8 cellular contexts compared by ENCODE assay signal in genomic region chr11:65421204-65422103, GRCh38. TPM values are rescaled to one million over a fixed set of nuclear protein-coding genes. Genes with fewer than 3 reads are reported as not detected.
A peak's percentile ranks its signal among the peaks of the same experiment; 100 is the strongest.
DNase-seq lines count a peak whose midpoint lies in the region; ATAC-seq, FAIRE-seq and TF ChIP-seq lines count a peak whose summit lies in the region.

No MANE protein-coding gene starts in this region.

- H3K27me3 ChIP-seq in keratinocyte (ENCODE audit: control insufficient read depth, extremely low read depth, insufficient read depth, low read length) = no peaks in the 10 kb centered on the region

- H3K4me1 ChIP-seq in keratinocyte (ENCODE audit: control insufficient read depth, extremely low read depth, insufficient read depth, low read length) = peaks cover 51% of the 10 kb centered on the region

- H3K9ac ChIP-seq in keratinocyte (ENCODE audit: control insufficient read depth, extremely low read depth, insufficient read depth, low read length) = peak overlapping the region; percentile 100

- peak; percentile 58 for FAIRE-seq in keratinocyte (lab: Jason Lieb, UNC)

- H2AFZ ChIP-seq in keratinocyte (ENCODE audit: control insufficient read depth, low read length) = no peak overlapping the region

- dilution Hi-C loops in keratinocyte (cut with MboI; ENCODE audit: extremely low pct_ligation_motif_present, low sequenced_read_pairs) = no loop called here

- peak; percentile 47 to 50 for ATAC-seq in activated CD4-positive, CD25-positive, alpha-beta regulatory T cell treated with anti-CD3 and anti-CD28 coated beads, Interleukin-2, amount 50 U/mL, for 24 hours
- no peak for ATAC-seq in GM18868 (IDR thresholded peaks at IDR 0.05; ENCODE audit: unreplicated experiment)

- peaks cover 0 to 22% of the 10 kb centered on the region in 2 experiments for H3K36me3 ChIP-seq in keratinocyte (ENCODE audit: control insufficient read depth in 2 of 2, extremely low read depth in 1 of 2, insufficient read depth in 2 of 2, low read length in 2 of 2)

- no peaks in the 10 kb centered on the region for H3K9me3 ChIP-seq in keratinocyte (ENCODE audit: control insufficient read depth, low read depth, low read length)

- peak overlapping the region; percentile 96 for H3K4me2 ChIP-seq in keratinocyte (ENCODE audit: control insufficient read depth, extremely low read depth, insufficient read depth, low read depth, low read length)

- TF ChIP-seq CTCF in 22Rv1 (IDR thresholded peaks at IDR 0.05) (no peak), keratinocyte (optimal IDR thresholded peaks at IDR 0.05 in 1 of 3, IDR thresholded peaks at IDR 0.05 in 1 of 3, conservative IDR thresholded peaks at IDR 0.05 in 1 of 3; ENCODE audit: extremely low read depth in 1 of 3, insufficient read depth in 2 of 3, low read length in 3 of 3) (no peak)

- DNase-seq in NCI-H345 (lab: John Stamatoyannopoulos, UW) = peak; percentile 79
- peak; percentile 88 for DNase-seq in central memory CD4-positive, alpha-beta T cell
- DNase-seq in keratinocyte (ENCODE audit: low read depth, low spot score) = peak; percentile 98
- peak; percentile 76 to 83 for DNase-seq in stimulated activated CD4-positive, alpha-beta T cell treated with anti-CD3 and anti-CD28 coated beads, Interleukin-12 subunit alpha, Interleukin-12 subunit beta, amount 100 ng/mL, for 24 hours (ENCODE audit: low read depth in 2 of 2)

- H4K20me1 ChIP-seq in keratinocyte (ENCODE audit: control insufficient read depth, extremely low read depth, insufficient read depth, low read length) = peaks cover 34% of the 10 kb centered on the region

- H3K9me1 ChIP-seq in keratinocyte (ENCODE audit: control insufficient read depth, extremely low read depth, insufficient read depth, low read length) = peaks cover 4% of the 10 kb centered on the region

- H3K27ac ChIP-seq in 22Rv1 (peak overlapping the region; percentile 100), keratinocyte (ENCODE audit: control insufficient read depth, insufficient read depth, low read length) (peak overlapping the region; percentile 99)

- H3K4me3 ChIP-seq in keratinocyte (ENCODE audit: control insufficient read depth in 2 of 3, extremely low read depth in 1 of 3, insufficient read depth in 2 of 3, low read depth in 1 of 3, low read length in 3 of 3) = peak overlapping the region; percentile 74 to 93 (median 80)

- H3K79me2 ChIP-seq in keratinocyte (ENCODE audit: control insufficient read depth, insufficient read depth, low read length) = peaks cover 40% of the 10 kb centered on the region

- TF ChIP-seq POLR2A in GM19193 (IDR thresholded peaks at IDR 0.05; ENCODE audit: extremely low read depth, insufficient read depth, insufficient read length) = peak; percentile 94

RNA-seq across cellular contexts. Expression of gene NEAT1, which starts 1.1 kb away (rescaled TPM):
- 66.5 to 270 TPM (median 171 TPM) in 3 replicates for polyA plus RNA-seq in keratinocyte
- polyA plus RNA-seq in keratinocyte (2011; ENCODE audit: low read depth) = 1,124 TPM
- 5.3 and 11.3 TPM in 2 replicates for polyA plus RNA-seq in keratinocyte (2011; cell fraction: cytosol; rRNA removed)
- 1,267 and 1,668 TPM in 2 replicates for polyA plus RNA-seq in keratinocyte (2011; cell fraction: nucleus; rRNA removed)
- polyA plus RNA-seq in keratinocyte (2012; ENCODE audit: low replicate concordance) = 218 and 908 TPM in 2 replicates
- 73.3 to 442 TPM (median 228 TPM) in 3 replicates for polyA minus RNA-seq in keratinocyte
- 8.4 TPM for polyA minus RNA-seq in keratinocyte (2011; cell fraction: cytosol; rRNA and poly(A)+ RNA removed)
- 402 and 1,225 TPM in 2 replicates for polyA minus RNA-seq in keratinocyte (2011; cell fraction: nucleus; rRNA and poly(A)+ RNA removed)

RNA-seq across cellular contexts. Expression of gene FRMD8, which starts 35.0 kb away (rescaled TPM):
- 24.1 to 47.3 TPM (median 25.0 TPM) in 3 replicates for polyA plus RNA-seq in keratinocyte
- 8.5 TPM for polyA plus RNA-seq in keratinocyte (2011; ENCODE audit: low read depth)
- polyA plus RNA-seq in keratinocyte (2011; cell fraction: cytosol; rRNA removed) = 20.8 and 29.3 TPM in 2 replicates
- 58.8 and 74.9 TPM in 2 replicates for polyA plus RNA-seq in keratinocyte (2011; cell fraction: nucleus; rRNA removed)
- 20.8 and 30.9 TPM in 2 replicates for polyA plus RNA-seq in keratinocyte (2012; ENCODE audit: low replicate concordance)
- 28.2 to 54.5 TPM (median 34.5 TPM) in 3 replicates for polyA minus RNA-seq in keratinocyte
- 64.1 TPM for polyA minus RNA-seq in keratinocyte (2011; cell fraction: cytosol; rRNA and poly(A)+ RNA removed)
- polyA minus RNA-seq in keratinocyte (2011; cell fraction: nucleus; rRNA and poly(A)+ RNA removed) = 56.0 and 58.9 TPM in 2 replicates

RNA-seq across cellular contexts. Expression of gene SLC25A45, which starts 39.0 kb away (rescaled TPM):
- 0.20 to 0.46 TPM (median 0.25 TPM) in 3 replicates for polyA plus RNA-seq in keratinocyte
- 0.25 TPM for polyA plus RNA-seq in keratinocyte (2011; ENCODE audit: low read depth)
- polyA plus RNA-seq in keratinocyte (2011; cell fraction: cytosol; rRNA removed) = 0.10 and 0.12 TPM in 2 replicates
- 1.1 and 1.2 TPM in 2 replicates for polyA plus RNA-seq in keratinocyte (2011; cell fraction: nucleus; rRNA removed)
- polyA plus RNA-seq in keratinocyte (2012; ENCODE audit: low replicate concordance) = 0.50 and 0.66 TPM in 2 replicates
- 0.30 to 0.93 TPM (median 0.59 TPM) in 3 replicates for polyA minus RNA-seq in keratinocyte
- polyA minus RNA-seq in keratinocyte (2011; cell fraction: cytosol; rRNA and poly(A)+ RNA removed) = not detected
- polyA minus RNA-seq in keratinocyte (2011; cell fraction: nucleus; rRNA and poly(A)+ RNA removed) = 0.95 and 1.4 TPM in 2 replicates
